ENCODE assay signal across 33 cellular contexts in the genomic region with DNA sequence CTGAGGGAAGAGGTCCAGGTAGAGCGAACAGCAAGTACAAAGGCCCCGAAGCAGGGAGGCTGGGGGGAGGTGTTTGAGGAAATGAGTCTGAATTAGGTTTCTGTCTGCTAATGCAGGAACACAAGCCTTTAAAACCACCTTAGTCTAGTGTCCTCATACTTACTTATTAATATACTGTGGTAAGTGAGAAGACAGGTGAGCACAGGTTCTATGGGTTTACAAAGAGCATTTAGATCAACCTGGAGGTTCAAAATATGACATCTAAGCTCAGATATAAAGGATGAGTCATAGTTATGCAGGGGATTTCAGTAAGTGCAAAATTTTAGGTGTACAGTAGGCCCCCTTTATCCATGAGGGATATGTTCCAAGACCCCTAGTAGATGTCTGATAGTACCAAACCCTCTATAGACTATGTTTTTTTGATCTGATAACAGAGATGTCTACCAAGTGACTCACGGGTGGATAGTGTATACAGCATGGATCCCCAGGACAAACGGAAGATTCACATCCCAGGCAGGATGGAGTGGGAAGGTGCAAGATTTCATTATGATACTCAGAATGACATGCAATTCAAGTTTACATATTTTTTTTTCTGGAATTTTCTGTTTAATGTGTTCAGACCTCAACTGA. TPM values are rescaled to one million over a fixed set of nuclear protein-coding genes. Genes with fewer than 3 reads are reported as not detected.
DNase-seq lines count a peak whose midpoint lies in the region; ATAC-seq, FAIRE-seq and TF ChIP-seq lines count a peak whose summit lies in the region.
"Had no signal": no experiment of that assay in that cellular context is flagged by ENCODE, and none has a peak within 500 bp of the region (broad histone marks: within the 10 kb centered on the region; RNA-seq: fewer than 3 reads in every experiment).

No MANE protein-coding gene starts in this region.

- no peak overlapping the region for H3K14ac ChIP-seq in IMR-90 (replicated peaks; ENCODE audit: low read depth, low read length)

- FAIRE-seq in HepG2 (lab: Jason Lieb, UNC), result no peak
- FAIRE-seq: colon, RCC 7860 had no signal

- H4K20me1 ChIP-seq in HepG2 (ENCODE audit: insufficient read depth, low read length), result no peaks in the 10 kb centered on the region
- H4K20me1 ChIP-seq in IMR-90 (ENCODE audit: insufficient read depth, low read length), result no peaks in the 10 kb centered on the region

- H3K4ac ChIP-seq in IMR-90 (ENCODE audit: low read depth, low read length), result no peak overlapping the region

- no peak overlapping the region for H4K8ac ChIP-seq in IMR-90 (ENCODE audit: low read depth in 2 of 2, low read length in 2 of 2)

- in situ Hi-C loops in HepG2 (cut with HindIII; ENCODE audit: extremely low pct_ligation_motif_present, low pct_unique_long_range_greater_than_20kb), result loop anchor here (25.0 kb wide), 1 partner anchor 474 kb away; no protein-coding TSS in a partner anchor
- in situ Hi-C loops in IMR-90 (cut with MboI; ENCODE audit: low sequenced_read_pairs), result no loop called here

- peak overlapping the region; percentile 58 for H3K4me2 ChIP-seq in HepG2 (ENCODE audit: low read depth, low read length)
- no peak overlapping the region; the same call in 1 of the 2 replicates for H3K4me2 ChIP-seq in IMR-90 (ENCODE audit: low read depth, low read length)

- H3K4me1 ChIP-seq in HepG2 (ENCODE audit: insufficient read depth, low read length) (peaks cover 85% of the 10 kb centered on the region), right lobe of liver (peaks cover 0 to 22% (median 1%) of the 10 kb centered on the region in 4 donors), IMR-90 (ENCODE audit: control insufficient read depth, insufficient read depth, low read length) (no peaks in the 10 kb centered on the region), subcutaneous abdominal adipose tissue (ENCODE audit: control insufficient read depth in 5 of 5, insufficient read depth in 5 of 5, low read length in 5 of 5) (peaks cover 12 to 44% (median 41%) of the 10 kb centered on the region in 5 donors)
- H3K4me1 ChIP-seq: Caco-2, psoas muscle, suprapubic skin had no signal

- no peak overlapping the region for H3K18ac ChIP-seq in IMR-90 (ENCODE audit: low read depth, low read length)

- H3K56ac ChIP-seq in IMR-90 (ENCODE audit: extremely low read depth, insufficient read depth, low read length), result no peak overlapping the region

- H3K4me3 ChIP-seq in HepG2 (replicated peaks in 1 of 3; ENCODE audit: insufficient read depth in 1 of 3, low read depth in 2 of 3, low read length in 3 of 3) (peak overlapping the region in 1 of 3 experiments; percentile 24; a peak in 1 of 6 replicates), right lobe of liver (no peak overlapping the region), IMR-90 (ENCODE audit: insufficient read depth, low read depth, low read length) (no peak overlapping the region), subcutaneous abdominal adipose tissue (ENCODE audit: low read depth in 1 of 5, low read length in 5 of 5) (no peak overlapping the region)
- H3K4me3 ChIP-seq: mucosa of descending colon, psoas muscle, SJSA1, suprapubic skin, upper lobe of right lung had no signal

- ATAC-seq in HepG2 (no peak; the same call in 2 of the 3 replicates), right lobe of liver (no peak), IMR-90 (ENCODE audit: low read depth) (peak; percentile 57), GM19023 (IDR thresholded peaks at IDR 0.05; ENCODE audit: unreplicated experiment) (no peak)
- ATAC-seq: mucosa of descending colon; natural killer cell; psoas muscle; stimulated activated memory B cell treated with anti-CD40 and anti-IgM and Interleukin-4, amounts not matched to agents 10 μg/mL and 1 μg/mL and 100 μg/mL, for 72 hours; WTC11 had no signal

- H2BK5ac ChIP-seq in IMR-90 (ENCODE audit: low read depth, low read length, poor library complexity, severe bottlenecking), result no peak overlapping the region

- no peak overlapping the region for H3K9ac ChIP-seq in HepG2 (ENCODE audit: insufficient read depth, low read depth, low read length)
- no peak overlapping the region for H3K9ac ChIP-seq in IMR-90 (ENCODE audit: low read depth, low read length)
- H3K9ac ChIP-seq in subcutaneous abdominal adipose tissue (ENCODE audit: low read length in 5 of 5), result no peak overlapping the region

- no peak for DNase-seq in HepG2 (ENCODE audit: low spot score)
- no peak for DNase-seq in right lobe of liver
- peak; percentile 40 for DNase-seq in IMR-90
- no peak for DNase-seq in epithelial cell of prostate (ENCODE audit: low read depth, low spot score)
- DNase-seq in CD14-positive monocyte (ENCODE audit: low spot score), result no peak
- DNase-seq in SIG-M5 (lab: John Stamatoyannopoulos, UW), result no peak
- DNase-seq: activated naive CD4-positive, alpha-beta T cell treated with anti-CD3 and anti-CD28 coated beads, Interleukin-2, amount 10 ng/mL, durations not matched to agents 7 days and 5 days; Caco-2; DMS53; effector CD4-positive, alpha-beta T cell; GF-D8; GOT3; islet precursor cell; mucosa of descending colon; natural killer cell; NCI-H1048; NCI-H2107; NCI-H345; NCI-H774; occipital lobe; psoas muscle; T-helper 1 cell; upper lobe of right lung had no signal

- intact Hi-C loops in HepG2 (cut with micrococcal nuclease; ENCODE audit: unreplicated experiment) (no loop called here), right lobe of liver (cut with DNase I) (no loop called here), IMR-90 (cut with micrococcal nuclease) (no loop called here), CD14-positive monocyte (cut with micrococcal nuclease) (no loop called here)

- H3K9me3 ChIP-seq in HepG2 (ENCODE audit: low read length) (no peaks in the 10 kb centered on the region), right lobe of liver (no peaks in the 10 kb centered on the region), IMR-90 (ENCODE audit: control insufficient read depth, insufficient read depth, low read length) (no peaks in the 10 kb centered on the region), subcutaneous abdominal adipose tissue (ENCODE audit: control insufficient read depth in 5 of 5, low read length in 5 of 5) (no peaks in the 10 kb centered on the region)
- H3K9me3 ChIP-seq: Caco-2, mucosa of descending colon, psoas muscle, SJSA1, suprapubic skin, upper lobe of right lung had no signal

- no peak overlapping the region for H3K4me3 Mint-ChIP-seq in CD14-positive monocyte
- H3K4me3 Mint-ChIP-seq: activated naive CD4-positive, alpha-beta T cell treated with anti-CD3 and anti-CD28 coated beads, Interleukin-2, amount 10 ng/mL, durations not matched to agents 7 days and 5 days; activated T-helper 1 cell treated with anti-CD3 and anti-CD28 coated beads, Interleukin-12 subunit alpha, Interleukin-12 subunit beta, Interleukin-2, Interleukin-4 antibody, amounts not matched to agents 30 ng/mL and 10 ng/mL and 1 ng/mL, durations not matched to agents 14 hours and 24 hours and 36 hours; natural killer cell; stimulated activated memory B cell treated with anti-CD40 and anti-IgM and Interleukin-4, amounts not matched to agents 10 μg/mL and 1 μg/mL and 100 μg/mL, for 72 hours; WTC11 had no signal

- H3K23ac ChIP-seq in IMR-90 (ENCODE audit: low read depth, low read length), result no peak overlapping the region

- H4K91ac ChIP-seq in IMR-90 (ENCODE audit: insufficient read depth, low read depth, low read length), result no peak overlapping the region

- H3K9me3 Mint-ChIP-seq in CD14-positive monocyte, result peaks cover 0 to 2% (median 0%) of the 10 kb centered on the region in 7 donors
- H3K9me3 Mint-ChIP-seq: activated naive CD4-positive, alpha-beta T cell treated with anti-CD3 and anti-CD28 coated beads, Interleukin-2, amount 10 ng/mL, durations not matched to agents 7 days and 5 days; natural killer cell; WTC11 had no signal

- peaks cover 0 to 2% (median 2%) of the 10 kb centered on the region in 3 donors for H3K27me3 Mint-ChIP-seq in CD14-positive monocyte (ENCODE audit: low read depth in 3 of 3)

- 22% methylated on average over 4 of the region's 4 CpGs for WGBS in HepG2 (ENCODE audit: low lambda C conversion rate)
- WGBS in right lobe of liver (ENCODE audit: insufficient coverage, low coverage, low lambda C conversion rate, missing lambda C conversion rate), result 88% methylated on average over 4 of the region's 4 CpGs
- no CpG with 5 or more reads among the region's 4 CpGs for WGBS in IMR-90 (ENCODE audit: extremely low coverage in 2 of 2, insufficient read length in 1 of 2), 2 experiments

- no peaks in the 10 kb centered on the region for H3K79me2 ChIP-seq in HepG2 (ENCODE audit: insufficient read depth, low read length)

- no peak overlapping the region for H2AK9ac ChIP-seq in IMR-90 (replicated peaks; ENCODE audit: low read depth, low read length, poor library complexity)

- no peaks in the 10 kb centered on the region for H3K9me1 ChIP-seq in IMR-90 (ENCODE audit: insufficient read depth, low read length)

- H3K27ac ChIP-seq in HepG2 (ENCODE audit: extremely low read length, insufficient read depth, low read length) (no peak overlapping the region), right lobe of liver (no peak overlapping the region), IMR-90 (ENCODE audit: insufficient read depth, low read length) (no peak overlapping the region), epithelial cell of prostate (peak overlapping the region; percentile 59), subcutaneous abdominal adipose tissue (ENCODE audit: low read depth, low read length) (peak overlapping the region; percentile 90)
- H3K27ac ChIP-seq: C4-2B, psoas muscle, SJSA1, suprapubic skin, upper lobe of right lung had no signal

- no peak overlapping the region for H2BK15ac ChIP-seq in IMR-90 (ENCODE audit: low read depth, low read length)

- TF ChIP-seq CTCF in HepG2 (CRISPR knock-in tag; IDR thresholded peaks at IDR 0.05) (no peak), right lobe of liver (IDR thresholded peaks at IDR 0.05) (no peak), IMR-90 (conservative IDR thresholded peaks at IDR 0.05; ENCODE audit: low read depth, low read length) (no peak), CD14-positive monocyte (IDR thresholded peaks at IDR 0.05) (no peak)

- H2AK5ac ChIP-seq in IMR-90 (ENCODE audit: low read depth, low read length), result no peak overlapping the region

- H3K36me3 Mint-ChIP-seq in CD14-positive monocyte, result no peaks in the 10 kb centered on the region
- H3K36me3 Mint-ChIP-seq: activated naive CD4-positive, alpha-beta T cell treated with anti-CD3 and anti-CD28 coated beads, Interleukin-2, amount 10 ng/mL, durations not matched to agents 7 days and 5 days; natural killer cell; stimulated activated memory B cell treated with anti-CD40 and anti-IgM and Interleukin-4, amounts not matched to agents 10 μg/mL and 1 μg/mL and 100 μg/mL, for 72 hours; WTC11 had no signal

- BruUV-seq in HepG2 (replicated peaks; lab: Mats Ljungman, UMichigan) (no TSS peak), IMR-90 (replicated peaks; lab: Mats Ljungman, UMichigan) (no TSS peak)

- H2AFZ ChIP-seq in HepG2 (ENCODE audit: low read length) (no peak overlapping the region), IMR-90 (replicated peaks; ENCODE audit: low read length, poor library complexity) (no peak overlapping the region)

- H2BK120ac ChIP-seq in IMR-90 (ENCODE audit: low read depth, low read length), result no peak overlapping the region

- H3K27ac Mint-ChIP-seq in CD14-positive monocyte, result peak overlapping the region in 1 of 7 donors; percentile 9
- H3K27ac Mint-ChIP-seq: activated naive CD4-positive, alpha-beta T cell treated with anti-CD3 and anti-CD28 coated beads, Interleukin-2, amount 10 ng/mL, durations not matched to agents 7 days and 5 days; activated T-helper 1 cell treated with anti-CD3 and anti-CD28 coated beads, Interleukin-12 subunit alpha, Interleukin-12 subunit beta, Interleukin-2, Interleukin-4 antibody, amounts not matched to agents 30 ng/mL and 10 ng/mL and 1 ng/mL, durations not matched to agents 14 hours and 24 hours and 36 hours; natural killer cell; stimulated activated memory B cell treated with anti-CD40 and anti-IgM and Interleukin-4, amounts not matched to agents 10 μg/mL and 1 μg/mL and 100 μg/mL, for 72 hours; WTC11 had no signal

- POLR2A ChIA-PET in HepG2 (lab: Yijun Ruan, JAX) (no interaction called here), IMR-90 (lab: Charles Lee; ENCODE audit: unreplicated experiment) (no interaction called here)

- H4K5ac ChIP-seq in IMR-90 (ENCODE audit: low read depth, low read length), result no peak overlapping the region

- dilution Hi-C loops in IMR-90 (cut with HindIII; ENCODE audit: low sequenced_read_pairs, unreplicated experiment), result no loop called here

- TF ChIP-seq RAD21 in HepG2 (CRISPR knock-in tag; IDR thresholded peaks at IDR 0.05) (no peak), IMR-90 (IDR thresholded peaks at IDR 0.05; ENCODE audit: low read length) (no peak)

- no peak for TF ChIP-seq POLR2A in HepG2 (IDR thresholded peaks at IDR 0.05; ENCODE audit: insufficient read depth in 1 of 2, low read depth in 2 of 2, low read length in 2 of 2)
- no peak for TF ChIP-seq POLR2A in right lobe of liver (IDR thresholded peaks at IDR 0.05)
- TF ChIP-seq POLR2A in IMR-90 (IDR thresholded peaks at IDR 0.05; ENCODE audit: low read depth, low read length), result no peak

- no peaks in the 10 kb centered on the region for H3K27me3 ChIP-seq in HepG2 (ENCODE audit: control insufficient read depth in 1 of 2, insufficient read depth in 2 of 2, low read length in 2 of 2)
- H3K27me3 ChIP-seq in right lobe of liver, result no peaks in the 10 kb centered on the region
- peaks cover 3% of the 10 kb centered on the region; the same call in 1 of the 2 replicates for H3K27me3 ChIP-seq in IMR-90 (ENCODE audit: control insufficient read depth, insufficient read depth, low read length)
- H3K27me3 ChIP-seq in subcutaneous abdominal adipose tissue (ENCODE audit: control insufficient read depth in 5 of 5, insufficient read depth in 4 of 5, low read length in 5 of 5), result no peaks in the 10 kb centered on the region
- H3K27me3 ChIP-seq: SJSA1, suprapubic skin, upper lobe of right lung had no signal

- no peak overlapping the region for H2BK20ac ChIP-seq in IMR-90 (ENCODE audit: low read depth, low read length)

- H3K4me1 Mint-ChIP-seq in CD14-positive monocyte, result peaks cover 8% of the 10 kb centered on the region
- H3K4me1 Mint-ChIP-seq: activated naive CD4-positive, alpha-beta T cell treated with anti-CD3 and anti-CD28 coated beads, Interleukin-2, amount 10 ng/mL, durations not matched to agents 7 days and 5 days; natural killer cell; stimulated activated memory B cell treated with anti-CD40 and anti-IgM and Interleukin-4, amounts not matched to agents 10 μg/mL and 1 μg/mL and 100 μg/mL, for 72 hours had no signal

- H3K79me1 ChIP-seq in IMR-90 (ENCODE audit: low read depth in 1 of 2, low read length in 2 of 2), result no peaks in the 10 kb centered on the region

- TF ChIP-seq EP300 in HepG2 (IDR thresholded peaks at IDR 0.05; ENCODE audit: low read depth in 2 of 2, low read length in 2 of 2) (no peak), HepG2 (CRISPR knock-in tag; IDR thresholded peaks at IDR 0.05; ENCODE audit: borderline replicate concordance) (no peak)

- CTCF ChIA-PET in HepG2 (lab: Yijun Ruan, JAX; ENCODE audit: low intra/inter-chr PET ratio, low total read pairs) (no interaction called here), IMR-90 (lab: Yijun Ruan, JAX) (no interaction called here)

- H3K36me3 ChIP-seq in HepG2 (replicated peaks in 1 of 2; ENCODE audit: control insufficient read depth in 1 of 2, insufficient read depth in 2 of 2, low read length in 2 of 2) (no peaks in the 10 kb centered on the region), right lobe of liver (no peaks in the 10 kb centered on the region), IMR-90 (ENCODE audit: control insufficient read depth, insufficient read depth, low read length) (no peaks in the 10 kb centered on the region), subcutaneous abdominal adipose tissue (ENCODE audit: control insufficient read depth in 5 of 5, insufficient read depth in 5 of 5, low read length in 5 of 5) (no peaks in the 10 kb centered on the region)
- H3K36me3 ChIP-seq: SJSA1, suprapubic skin, upper lobe of right lung had no signal

RNA-seq across cellular contexts. Expression of a gene that starts 18.1 kb away (rescaled TPM):
- total RNA-seq in HepG2 (2016; rRNA removed; fragmentation: Illumina TruSeq; extraction: Trizol), result 57.8 and 82.8 TPM in 2 replicates
- 50.9 and 51.4 TPM in 2 replicates for total RNA-seq in HepG2 (2016; cell fraction: cytosol; rRNA removed; fragmentation: Illumina TruSeq; extraction: Trizol; ENCODE audit: low read depth)
- total RNA-seq in HepG2 (2016; cell fraction: insoluble cytoplasmic fraction; rRNA removed; fragmentation: Illumina TruSeq; extraction: Trizol), result 62.2 and 83.7 TPM in 2 replicates
- 49.1 and 57.7 TPM in 2 replicates for total RNA-seq in HepG2 (2016; cell fraction: membrane; rRNA removed; fragmentation: Illumina TruSeq; extraction: Trizol)
- 28.0 and 33.7 TPM in 2 replicates for total RNA-seq in HepG2 (2016; cell fraction: nucleus; rRNA removed; fragmentation: Illumina TruSeq; extraction: Trizol)
- 33.6 and 49.4 TPM in 2 replicates for polyA plus RNA-seq in HepG2 (2011; rRNA removed)
- 21.6 and 27.6 TPM in 2 replicates for polyA plus RNA-seq in HepG2 (2011; cell fraction: cytosol; rRNA removed)
- 8.4 and 10.6 TPM in 2 replicates for polyA plus RNA-seq in HepG2 (2011; cell fraction: nucleus; rRNA removed)
- 30.8 and 45.7 TPM in 2 replicates for polyA plus RNA-seq in HepG2 (2012)
- polyA plus RNA-seq in HepG2 (2016; cell fraction: cytosol; fragmentation: Illumina TruSeq; extraction: Trizol; ENCODE audit: low read depth), result 27.1 and 27.6 TPM in 2 replicates
- 122 and 132 TPM in 2 replicates for polyA plus RNA-seq in HepG2 (2016; cell fraction: insoluble cytoplasmic fraction; fragmentation: Illumina TruSeq; extraction: Trizol; ENCODE audit: low read depth)
- polyA plus RNA-seq in HepG2 (2016; cell fraction: membrane; fragmentation: Illumina TruSeq; extraction: Trizol; ENCODE audit: low read depth), result 34.6 and 41.1 TPM in 2 replicates
- polyA plus RNA-seq in HepG2 (2016; cell fraction: nucleus; fragmentation: Illumina TruSeq; extraction: Trizol; ENCODE audit: insufficient read depth, low read depth), result 59.2 and 62.6 TPM in 2 replicates
- polyA minus RNA-seq in HepG2 (2011; rRNA and poly(A)+ RNA removed; ENCODE audit: low replicate concordance), result 17.9 and 19.3 TPM in 2 replicates
- polyA minus RNA-seq in HepG2 (2011; cell fraction: cytosol; rRNA and poly(A)+ RNA removed), result 12.6 and 15.2 TPM in 2 replicates
- 21.5 and 24.7 TPM in 2 replicates for polyA minus RNA-seq in HepG2 (2011; cell fraction: nucleus; rRNA and poly(A)+ RNA removed)
- total RNA-seq in right lobe of liver, result 10 to 100 TPM; 15.1 to 22.5 (median 20.7) TPM
- 25.3 and 28.3 TPM in 2 replicates for total RNA-seq in IMR-90 (2012; rRNA removed)
- 38.5 and 40.5 TPM in 2 replicates for polyA plus RNA-seq in IMR-90 (2012; rRNA removed)
- polyA plus RNA-seq in IMR-90 (2012; cell fraction: cytosol; rRNA removed), result 13.2 and 16.4 TPM in 2 replicates
- 2.4 and 21.2 TPM in 2 replicates for polyA plus RNA-seq in IMR-90 (2012; cell fraction: nucleus; rRNA removed; ENCODE audit: low replicate concordance)
- 10 to 100 TPM; 50.8 to 53.8 TPM for polyA plus RNA-seq in CD14-positive monocyte

Comparison
In these comparisons a context has a peak if more than half of its experiments do, and no peak if none do; other contexts are left out.
1. H3K27ac ChIP-seq: peak in epithelial cell of prostate (single experiment) and subcutaneous abdominal adipose tissue (single experiment); none in HepG2 (single experiment), right lobe of liver (0 of 3) and IMR-90 (single experiment).